ENCODE assay signal across 18 cellular contexts in the genomic region with DNA sequence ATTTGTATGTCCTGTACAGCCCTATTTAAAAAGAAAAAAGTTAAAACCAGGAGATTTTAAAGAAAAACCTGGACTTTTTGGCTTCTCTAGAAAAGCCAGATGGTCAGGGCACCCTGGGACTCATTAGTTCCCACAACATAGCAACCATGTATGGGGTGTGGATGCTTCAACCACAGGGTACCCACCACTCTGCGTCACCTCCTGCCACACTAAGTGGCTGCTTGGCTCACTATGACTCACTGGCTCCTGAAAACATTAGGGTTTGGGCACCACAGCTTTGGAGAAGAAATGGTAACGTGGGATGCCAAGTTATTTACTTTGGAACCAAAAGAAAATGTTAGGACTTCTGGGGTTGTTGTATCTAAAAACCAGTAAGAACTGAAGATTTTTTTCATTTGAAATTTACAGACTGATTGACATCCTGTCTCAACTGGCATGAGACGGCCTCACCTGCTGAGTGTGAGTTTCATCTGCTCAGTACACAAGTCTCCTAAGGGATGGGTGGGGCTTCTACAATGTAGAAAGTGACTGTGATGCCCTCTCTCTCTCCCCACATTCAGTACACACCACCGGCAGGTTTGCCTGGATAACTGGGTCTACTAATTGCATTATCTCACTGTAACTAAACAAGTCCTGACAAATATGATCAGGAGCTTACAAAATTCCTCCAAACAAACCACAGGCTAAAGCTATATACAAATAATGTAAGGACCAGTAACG.
DNase-seq lines count a peak whose midpoint lies in the region; FAIRE-seq and TF ChIP-seq lines count a peak whose summit lies in the region.
"Had no signal": no experiment of that assay in that cellular context is flagged by ENCODE, and none has a peak within 500 bp of the region (broad histone marks: within the 10 kb centered on the region; RNA-seq: fewer than 3 reads in every experiment).

No MANE protein-coding gene starts in this region.

- no peak overlapping the region for H2AFZ ChIP-seq in keratinocyte (ENCODE audit: control insufficient read depth, low read length)

- H3K9me3 Mint-ChIP-seq in MCF 10A (ENCODE audit: unreplicated experiment), result no peaks in the 10 kb centered on the region
- H3K9me3 Mint-ChIP-seq in activated CD4-positive, alpha-beta memory T cell treated with anti-CD3 and anti-CD28 coated beads for 36 hours, result no peaks in the 10 kb centered on the region
- H3K9me3 Mint-ChIP-seq: activated T-cell treated with anti-CD3 and anti-CD28 coated beads, Interleukin-2, amount 50 U/mL, for 24 hours; dendritic cell treated with granulocyte-macrophage colony-stimulating factor and Interleukin-4, amounts not matched to agents 40 ng/mL and 50 ng/mL, for 4 days; nephron had no signal

- H3K4me1 ChIP-seq in breast epithelium (no peaks in the 10 kb centered on the region), keratinocyte (ENCODE audit: control insufficient read depth, extremely low read depth, insufficient read depth, low read length) (peaks cover 39% of the 10 kb centered on the region)
- no peaks in the 10 kb centered on the region for H3K4me1 ChIP-seq in effector memory CD4-positive, alpha-beta T cell (ENCODE audit: control insufficient read depth, insufficient read depth, low read length, poor library complexity, severe bottlenecking)
- H3K4me1 ChIP-seq: upper lobe of right lung had no signal

- no peaks in the 10 kb centered on the region for H4K20me1 ChIP-seq in keratinocyte (ENCODE audit: control insufficient read depth, extremely low read depth, insufficient read depth, low read length)

- CTCF ChIA-PET in MCF 10A (lab: Yijun Ruan, JAX), result interaction anchor here (0.6 to 2.1 kb wide), 9 partner anchors 9 to 364 kb away, joined by 3 to 15 read pairs (median 4); no protein-coding TSS in a partner anchor
- CTCF ChIA-PET in activated CD4-positive, alpha-beta memory T cell treated with anti-CD3 and anti-CD28 coated beads for 36 hours (lab: Charles Lee), result interaction anchor here (0.6 to 1.4 kb wide), 3 partner anchors 14 to 63 kb away, joined by 3 to 4 read pairs (median 4); no protein-coding TSS in a partner anchor

- peak; percentile 81 for DNase-seq in MCF 10A (ENCODE audit: unreplicated experiment)
- DNase-seq in breast epithelium (ENCODE audit: low spot score in 2 of 2), result no peak
- DNase-seq in activated CD4-positive, alpha-beta memory T cell treated with anti-CD3 and anti-CD28 coated beads for 36 hours, result peak; percentile 64
- peak; percentile 87 for DNase-seq in keratinocyte (ENCODE audit: low read depth, low spot score)
- DNase-seq in effector memory CD4-positive, alpha-beta T cell, result no peak
- no peak for DNase-seq in HUDEP-2 (lab: John Stamatoyannopoulos, UW; ENCODE audit: unreplicated experiment in 76 of 76)
- DNase-seq in activated effector memory CD4-positive, alpha-beta T cell treated with Interleukin-2 at 50 U/mL for 16 hours, result no peak
- DNase-seq in HTR-8/SVneo (ENCODE audit: insufficient read length, low spot score), result no peak
- DNase-seq: activated T-cell treated with anti-CD3 and anti-CD28 coated beads, Interleukin-2, amount 50 U/mL, for 24 hours; left ventricle myocardium superior; NCI-H1417 treated with DMSO at 0.1 percent for 48 hours; upper lobe of right lung; WERI-Rb-1 had no signal

- peaks cover 24% of the 10 kb centered on the region for H3K4me1 Mint-ChIP-seq in MCF 10A (ENCODE audit: insufficient read depth, unreplicated experiment)
- peaks cover 11% of the 10 kb centered on the region for H3K4me1 Mint-ChIP-seq in activated CD4-positive, alpha-beta memory T cell treated with anti-CD3 and anti-CD28 coated beads for 36 hours (ENCODE audit: low read depth)

- no peak overlapping the region for H3K4me3 Mint-ChIP-seq in MCF 10A (ENCODE audit: unreplicated experiment)
- no peak overlapping the region for H3K4me3 Mint-ChIP-seq in activated CD4-positive, alpha-beta memory T cell treated with anti-CD3 and anti-CD28 coated beads for 36 hours
- H3K4me3 Mint-ChIP-seq: activated T-cell treated with anti-CD3 and anti-CD28 coated beads, Interleukin-2, amount 50 U/mL, for 24 hours; dendritic cell treated with granulocyte-macrophage colony-stimulating factor and Interleukin-4, amounts not matched to agents 40 ng/mL and 50 ng/mL, for 4 days had no signal

- no peak overlapping the region for H3K27ac ChIP-seq in breast epithelium
- peak overlapping the region; percentile 96 for H3K27ac ChIP-seq in keratinocyte (ENCODE audit: control insufficient read depth, insufficient read depth, low read length)
- H3K27ac ChIP-seq in effector memory CD4-positive, alpha-beta T cell (ENCODE audit: insufficient read depth, low read length, poor library complexity, severe bottlenecking), result no peak overlapping the region
- H3K27ac ChIP-seq: upper lobe of right lung, WERI-Rb-1 had no signal

- POLR2A ChIA-PET in MCF 10A (lab: Yijun Ruan, JAX), result interaction anchor here (0.6 to 1.5 kb wide), 6 partner anchors 9 to 571 kb away, joined by 3 to 10 read pairs (median 4); a partner anchor contains a TSS
- POLR2A ChIA-PET in activated CD4-positive, alpha-beta memory T cell treated with anti-CD3 and anti-CD28 coated beads for 36 hours (lab: Charles Lee), result no interaction called here

- no peak for TF ChIP-seq CTCF in MCF 10A (IDR thresholded peaks at IDR 0.05; ENCODE audit: unreplicated experiment)
- TF ChIP-seq CTCF in breast epithelium (IDR thresholded peaks at IDR 0.05), result no peak
- no peak for TF ChIP-seq CTCF in keratinocyte (optimal IDR thresholded peaks at IDR 0.05 in 1 of 3, IDR thresholded peaks at IDR 0.05 in 1 of 3, conservative IDR thresholded peaks at IDR 0.05 in 1 of 3; ENCODE audit: extremely low read depth in 1 of 3, insufficient read depth in 2 of 3, low read length in 3 of 3)

- no peaks in the 10 kb centered on the region for H3K9me1 ChIP-seq in keratinocyte (ENCODE audit: control insufficient read depth, extremely low read depth, insufficient read depth, low read length)

- no peaks in the 10 kb centered on the region for H3K79me2 ChIP-seq in keratinocyte (ENCODE audit: control insufficient read depth, insufficient read depth, low read length)

- no peak for TF ChIP-seq POLR2A in breast epithelium (IDR thresholded peaks at IDR 0.05)

- intact Hi-C loops in MCF 10A (cut with micrococcal nuclease) (no loop called here), breast epithelium (cut with DNase I; ENCODE audit: low total_unique reads) (no loop called here)
- intact Hi-C loops in activated CD4-positive, alpha-beta memory T cell treated with anti-CD3 and anti-CD28 coated beads for 36 hours (cut with micrococcal nuclease), result loop anchor here (2.0 kb wide), 1 partner anchor 21 kb away; no protein-coding TSS in a partner anchor

- H3K36me3 ChIP-seq in breast epithelium (no peaks in the 10 kb centered on the region), keratinocyte (ENCODE audit: control insufficient read depth in 2 of 2, extremely low read depth in 1 of 2, insufficient read depth in 2 of 2, low read length in 2 of 2) (no peaks in the 10 kb centered on the region)
- no peaks in the 10 kb centered on the region for H3K36me3 ChIP-seq in effector memory CD4-positive, alpha-beta T cell (ENCODE audit: control insufficient read depth, insufficient read depth, low read length)
- H3K36me3 ChIP-seq: upper lobe of right lung, WERI-Rb-1 had no signal

- peak overlapping the region; percentile 83 for H3K27ac Mint-ChIP-seq in MCF 10A (ENCODE audit: low read depth, unreplicated experiment)
- no peak overlapping the region for H3K27ac Mint-ChIP-seq in activated CD4-positive, alpha-beta memory T cell treated with anti-CD3 and anti-CD28 coated beads for 36 hours
- H3K27ac Mint-ChIP-seq: activated T-cell treated with anti-CD3 and anti-CD28 coated beads, Interleukin-2, amount 50 U/mL, for 24 hours; dendritic cell treated with granulocyte-macrophage colony-stimulating factor and Interleukin-4, amounts not matched to agents 40 ng/mL and 50 ng/mL, for 4 days; nephron had no signal

- H3K9ac ChIP-seq in keratinocyte (ENCODE audit: control insufficient read depth, extremely low read depth, insufficient read depth, low read length), result peak overlapping the region; percentile 60

- no peaks in the 10 kb centered on the region for H3K27me3 Mint-ChIP-seq in MCF 10A (ENCODE audit: insufficient read depth, unreplicated experiment)
- H3K27me3 Mint-ChIP-seq in activated CD4-positive, alpha-beta memory T cell treated with anti-CD3 and anti-CD28 coated beads for 36 hours, result peaks cover 47% of the 10 kb centered on the region

- H3K4me3 ChIP-seq in breast epithelium, result no peak overlapping the region
- H3K4me3 ChIP-seq in keratinocyte (ENCODE audit: control insufficient read depth in 2 of 3, extremely low read depth in 1 of 3, insufficient read depth in 2 of 3, low read depth in 1 of 3, low read length in 3 of 3), result peak overlapping the region in 2 of 3 experiments; percentile 16 to 25
- no peak overlapping the region for H3K4me3 ChIP-seq in effector memory CD4-positive, alpha-beta T cell (ENCODE audit: insufficient read depth, low read depth, low read length, poor library complexity, severe bottlenecking)
- H3K4me3 ChIP-seq: K562, upper lobe of right lung had no signal

- no peaks in the 10 kb centered on the region for H3K36me3 Mint-ChIP-seq in MCF 10A (ENCODE audit: insufficient read depth, unreplicated experiment)
- H3K36me3 Mint-ChIP-seq in activated CD4-positive, alpha-beta memory T cell treated with anti-CD3 and anti-CD28 coated beads for 36 hours, result no peaks in the 10 kb centered on the region

- no peaks in the 10 kb centered on the region for H3K9me3 ChIP-seq in breast epithelium
- peaks cover 3% of the 10 kb centered on the region for H3K9me3 ChIP-seq in keratinocyte (ENCODE audit: control insufficient read depth, low read depth, low read length)
- H3K9me3 ChIP-seq in effector memory CD4-positive, alpha-beta T cell (ENCODE audit: control insufficient read depth, low read length), result no peaks in the 10 kb centered on the region
- H3K9me3 ChIP-seq: upper lobe of right lung had no signal

- FAIRE-seq in keratinocyte (lab: Jason Lieb, UNC) (peak; percentile 83), HTR-8/SVneo (lab: Jason Lieb, UNC) (no peak)
- FAIRE-seq: astrocyte, D721Med, K562 had no signal

- BruUV-seq in MCF 10A (replicated peaks; lab: Mats Ljungman, UMichigan), result no TSS peak

- H3K4me2 ChIP-seq in keratinocyte (ENCODE audit: control insufficient read depth, extremely low read depth, insufficient read depth, low read depth, low read length), result peak overlapping the region; percentile 47

- H3K27me3 ChIP-seq in breast epithelium (peaks cover 0 to 4% of the 10 kb centered on the region in 2 donors), keratinocyte (ENCODE audit: control insufficient read depth, extremely low read depth, insufficient read depth, low read length) (peaks cover 8% of the 10 kb centered on the region)
- peaks cover 17% of the 10 kb centered on the region for H3K27me3 ChIP-seq in effector memory CD4-positive, alpha-beta T cell (replicated peaks; ENCODE audit: control insufficient read depth, insufficient read depth, low read length, poor library complexity, severe bottlenecking)

- dilution Hi-C loops in keratinocyte (cut with MboI; ENCODE audit: extremely low pct_ligation_motif_present, low sequenced_read_pairs), result no loop called here

Comparison
In these comparisons a context has a peak if more than half of its experiments do, and no peak if none do; other contexts are left out.
1. DNase-seq: peak in MCF 10A (single experiment), activated CD4-positive, alpha-beta memory T cell treated with anti-CD3 and anti-CD28 coated beads for 36 hours (single experiment) and keratinocyte (single experiment); none in breast epithelium (0 of 2), effector memory CD4-positive, alpha-beta T cell (0 of 3), HUDEP-2 (0 of 76), activated effector memory CD4-positive, alpha-beta T cell treated with Interleukin-2 at 50 U/mL for 16 hours (single experiment) and HTR-8/SVneo (single experiment).
2. H3K4me3 ChIP-seq: peak in keratinocyte (2 of 3); none in breast epithelium (0 of 3) and effector memory CD4-positive, alpha-beta T cell (single experiment).